1 cellular context compared by ENCODE assay signal in the genomic region with DNA sequence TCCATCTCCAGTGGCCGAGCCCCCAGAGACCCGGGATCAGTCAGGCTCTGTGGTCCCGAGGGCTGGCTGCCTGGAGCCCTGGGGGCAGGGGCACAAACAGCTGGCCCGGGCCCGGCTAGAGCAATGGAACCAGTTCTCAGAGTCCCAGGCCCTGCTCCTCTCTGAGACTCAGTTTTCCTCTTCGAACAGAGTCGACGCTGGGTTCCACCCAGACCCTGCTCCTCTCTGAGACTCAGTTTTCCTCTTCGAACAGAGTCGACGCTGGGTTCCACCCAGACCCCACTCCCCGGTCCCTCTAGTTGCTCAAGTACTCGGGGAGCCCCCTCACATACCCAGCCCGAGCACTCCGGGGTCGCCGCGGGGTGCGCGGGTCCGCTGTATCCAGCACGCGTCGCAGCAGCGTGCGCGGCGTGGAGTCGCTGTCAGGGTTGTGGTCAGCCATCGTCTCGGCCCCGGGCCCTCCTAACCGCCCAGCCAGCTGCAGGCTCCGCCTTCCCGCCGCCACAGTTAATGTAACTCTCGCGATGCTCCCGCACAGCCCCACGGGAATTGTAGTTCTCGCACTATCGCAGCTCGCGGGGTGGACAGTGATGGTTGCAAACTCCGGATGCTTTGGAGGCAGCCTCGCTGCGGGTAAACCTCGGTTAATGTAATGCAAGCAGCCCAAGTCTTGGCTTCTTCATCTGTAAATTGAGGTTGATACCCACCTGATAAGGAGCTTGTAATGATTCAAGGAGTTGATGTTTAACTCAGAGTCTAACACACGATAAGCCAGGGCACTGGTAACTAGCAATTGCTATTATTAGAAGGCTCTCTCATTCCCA.
TF ChIP-seq lines count a peak whose summit lies in the region.

No MANE protein-coding gene starts in this region.

TF ChIP-seq in K562, 482 proteins besides CTCF, POLR2A, EP300 and RAD21 (continued from another document and continues in another):
- TF ChIP-seq, protein P1, sequence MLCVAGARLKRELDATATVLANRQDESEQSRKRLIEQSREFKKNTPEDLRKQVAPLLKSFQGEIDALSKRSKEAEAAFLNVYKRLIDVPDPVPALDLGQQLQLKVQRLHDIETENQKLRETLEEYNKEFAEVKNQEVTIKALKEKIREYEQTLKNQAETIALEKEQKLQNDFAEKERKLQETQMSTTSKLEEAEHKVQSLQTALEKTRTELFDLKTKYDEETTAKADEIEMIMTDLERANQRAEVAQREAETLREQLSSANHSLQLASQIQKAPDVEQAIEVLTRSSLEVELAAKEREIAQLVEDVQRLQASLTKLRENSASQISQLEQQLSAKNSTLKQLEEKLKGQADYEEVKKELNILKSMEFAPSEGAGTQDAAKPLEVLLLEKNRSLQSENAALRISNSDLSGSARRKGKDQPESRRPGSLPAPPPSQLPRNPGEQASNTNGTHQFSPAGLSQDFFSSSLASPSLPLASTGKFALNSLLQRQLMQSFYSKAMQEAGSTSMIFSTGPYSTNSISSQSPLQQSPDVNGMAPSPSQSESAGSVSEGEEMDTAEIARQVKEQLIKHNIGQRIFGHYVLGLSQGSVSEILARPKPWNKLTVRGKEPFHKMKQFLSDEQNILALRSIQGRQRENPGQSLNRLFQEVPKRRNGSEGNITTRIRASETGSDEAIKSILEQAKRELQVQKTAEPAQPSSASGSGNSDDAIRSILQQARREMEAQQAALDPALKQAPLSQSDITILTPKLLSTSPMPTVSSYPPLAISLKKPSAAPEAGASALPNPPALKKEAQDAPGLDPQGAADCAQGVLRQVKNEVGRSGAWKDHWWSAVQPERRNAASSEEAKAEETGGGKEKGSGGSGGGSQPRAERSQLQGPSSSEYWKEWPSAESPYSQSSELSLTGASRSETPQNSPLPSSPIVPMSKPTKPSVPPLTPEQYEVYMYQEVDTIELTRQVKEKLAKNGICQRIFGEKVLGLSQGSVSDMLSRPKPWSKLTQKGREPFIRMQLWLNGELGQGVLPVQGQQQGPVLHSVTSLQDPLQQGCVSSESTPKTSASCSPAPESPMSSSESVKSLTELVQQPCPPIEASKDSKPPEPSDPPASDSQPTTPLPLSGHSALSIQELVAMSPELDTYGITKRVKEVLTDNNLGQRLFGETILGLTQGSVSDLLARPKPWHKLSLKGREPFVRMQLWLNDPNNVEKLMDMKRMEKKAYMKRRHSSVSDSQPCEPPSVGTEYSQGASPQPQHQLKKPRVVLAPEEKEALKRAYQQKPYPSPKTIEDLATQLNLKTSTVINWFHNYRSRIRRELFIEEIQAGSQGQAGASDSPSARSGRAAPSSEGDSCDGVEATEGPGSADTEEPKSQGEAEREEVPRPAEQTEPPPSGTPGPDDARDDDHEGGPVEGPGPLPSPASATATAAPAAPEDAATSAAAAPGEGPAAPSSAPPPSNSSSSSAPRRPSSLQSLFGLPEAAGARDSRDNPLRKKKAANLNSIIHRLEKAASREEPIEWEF (CRISPR knock-in tag; IDR thresholded peaks at IDR 0.05): no peak
- TF ChIP-seq NFRKB (IDR thresholded peaks at IDR 0.05; ENCODE audit: low read depth): peak; percentile 45; the same call in 1 of the 2 replicates
- TF ChIP-seq KDM2B (CRISPR knock-in tag; IDR thresholded peaks at IDR 0.05): no peak; the same call in 1 of the 2 replicates
- TF ChIP-seq ZNF384 (IDR thresholded peaks at IDR 0.05; ENCODE audit: low read depth, low read length): no peak
- TF ChIP-seq NR2C2 (CRISPR knock-in tag; IDR thresholded peaks at IDR 0.05): 0 out of 2 replicates have a peak, but pooled peaks have one; percentile 58
- no peak for TF ChIP-seq NR2C2 (tag; IDR thresholded peaks at IDR 0.05)
- no peak for TF ChIP-seq ZNF134 (CRISPR knock-in tag; conservative IDR thresholded peaks at IDR 0.05)
- no peak for TF ChIP-seq ZNF507 (tag; conservative IDR thresholded peaks at IDR 0.05)
- TF ChIP-seq PCBP2 (IDR thresholded peaks at IDR 0.05; ENCODE audit: low read depth, low read length, poor library complexity, severe bottlenecking): no peak
- TF ChIP-seq MBD2 (IDR thresholded peaks at IDR 0.05; ENCODE audit: borderline replicate concordance, low read depth): peak; percentile 79
- TF ChIP-seq, protein P2, sequence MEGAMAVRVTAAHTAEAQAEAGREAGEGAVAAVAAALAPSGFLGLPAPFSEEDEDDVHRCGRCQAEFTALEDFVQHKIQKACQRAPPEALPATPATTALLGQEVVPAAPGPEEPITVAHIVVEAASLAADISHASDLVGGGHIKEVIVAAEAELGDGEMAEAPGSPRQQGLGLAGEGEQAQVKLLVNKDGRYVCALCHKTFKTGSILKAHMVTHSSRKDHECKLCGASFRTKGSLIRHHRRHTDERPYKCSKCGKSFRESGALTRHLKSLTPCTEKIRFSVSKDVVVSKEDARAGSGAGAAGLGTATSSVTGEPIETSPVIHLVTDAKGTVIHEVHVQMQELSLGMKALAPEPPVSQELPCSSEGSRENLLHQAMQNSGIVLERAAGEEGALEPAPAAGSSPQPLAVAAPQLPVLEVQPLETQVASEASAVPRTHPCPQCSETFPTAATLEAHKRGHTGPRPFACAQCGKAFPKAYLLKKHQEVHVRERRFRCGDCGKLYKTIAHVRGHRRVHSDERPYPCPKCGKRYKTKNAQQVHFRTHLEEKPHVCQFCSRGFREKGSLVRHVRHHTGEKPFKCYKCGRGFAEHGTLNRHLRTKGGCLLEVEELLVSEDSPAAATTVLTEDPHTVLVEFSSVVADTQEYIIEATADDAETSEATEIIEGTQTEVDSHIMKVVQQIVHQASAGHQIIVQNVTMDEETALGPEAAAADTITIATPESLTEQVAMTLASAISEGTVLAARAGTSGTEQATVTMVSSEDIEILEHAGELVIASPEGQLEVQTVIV (CRISPR knock-in tag; IDR thresholded peaks at IDR 0.05; ENCODE audit: borderline replicate concordance): no peak
- TF ChIP-seq MTF1 (CRISPR knock-in tag; IDR thresholded peaks at IDR 0.05; ENCODE audit: borderline replicate concordance): no peak
- no peak for TF ChIP-seq NFE2L1 (tag; IDR thresholded peaks at IDR 0.05; ENCODE audit: borderline replicate concordance, low read depth)
- no peak for TF ChIP-seq NCOR1 (IDR thresholded peaks at IDR 0.05)
- peak; percentile 26 for TF ChIP-seq ETV1 (tag; conservative IDR thresholded peaks at IDR 0.05; ENCODE audit: low read depth)
- TF ChIP-seq BCOR (IDR thresholded peaks at IDR 0.05): no peak
- TF ChIP-seq CEBPG (CRISPR knock-in tag; IDR thresholded peaks at IDR 0.05): no peak
- no peak for TF ChIP-seq CEBPG (tag; conservative IDR thresholded peaks at IDR 0.05 in 1 of 2, IDR thresholded peaks at IDR 0.05 in 1 of 2)
- TF ChIP-seq, protein P3, sequence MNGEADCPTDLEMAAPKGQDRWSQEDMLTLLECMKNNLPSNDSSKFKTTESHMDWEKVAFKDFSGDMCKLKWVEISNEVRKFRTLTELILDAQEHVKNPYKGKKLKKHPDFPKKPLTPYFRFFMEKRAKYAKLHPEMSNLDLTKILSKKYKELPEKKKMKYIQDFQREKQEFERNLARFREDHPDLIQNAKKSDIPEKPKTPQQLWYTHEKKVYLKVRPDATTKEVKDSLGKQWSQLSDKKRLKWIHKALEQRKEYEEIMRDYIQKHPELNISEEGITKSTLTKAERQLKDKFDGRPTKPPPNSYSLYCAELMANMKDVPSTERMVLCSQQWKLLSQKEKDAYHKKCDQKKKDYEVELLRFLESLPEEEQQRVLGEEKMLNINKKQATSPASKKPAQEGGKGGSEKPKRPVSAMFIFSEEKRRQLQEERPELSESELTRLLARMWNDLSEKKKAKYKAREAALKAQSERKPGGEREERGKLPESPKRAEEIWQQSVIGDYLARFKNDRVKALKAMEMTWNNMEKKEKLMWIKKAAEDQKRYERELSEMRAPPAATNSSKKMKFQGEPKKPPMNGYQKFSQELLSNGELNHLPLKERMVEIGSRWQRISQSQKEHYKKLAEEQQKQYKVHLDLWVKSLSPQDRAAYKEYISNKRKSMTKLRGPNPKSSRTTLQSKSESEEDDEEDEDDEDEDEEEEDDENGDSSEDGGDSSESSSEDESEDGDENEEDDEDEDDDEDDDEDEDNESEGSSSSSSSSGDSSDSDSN (IDR thresholded peaks at IDR 0.05; ENCODE audit: borderline replicate concordance in 1 of 2, low read depth in 2 of 2, low read length in 2 of 2): no peak
- peak; percentile 89 for TF ChIP-seq L3MBTL2 (IDR thresholded peaks at IDR 0.05)
- no peak for TF ChIP-seq ESRRB (CRISPR knock-in tag; IDR thresholded peaks at IDR 0.05; ENCODE audit: borderline replicate concordance)
- no peak for TF ChIP-seq PML (IDR thresholded peaks at IDR 0.05; ENCODE audit: low read length)
- TF ChIP-seq MAFG (tag; conservative IDR thresholded peaks at IDR 0.05): no peak
- no peak for TF ChIP-seq GABPB2 (CRISPR knock-in tag; conservative IDR thresholded peaks at IDR 0.05)
- TF ChIP-seq, protein P4, sequence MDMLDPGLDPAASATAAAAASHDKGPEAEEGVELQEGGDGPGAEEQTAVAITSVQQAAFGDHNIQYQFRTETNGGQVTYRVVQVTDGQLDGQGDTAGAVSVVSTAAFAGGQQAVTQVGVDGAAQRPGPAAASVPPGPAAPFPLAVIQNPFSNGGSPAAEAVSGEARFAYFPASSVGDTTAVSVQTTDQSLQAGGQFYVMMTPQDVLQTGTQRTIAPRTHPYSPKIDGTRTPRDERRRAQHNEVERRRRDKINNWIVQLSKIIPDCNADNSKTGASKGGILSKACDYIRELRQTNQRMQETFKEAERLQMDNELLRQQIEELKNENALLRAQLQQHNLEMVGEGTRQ (CRISPR knock-in tag; IDR thresholded peaks at IDR 0.05): no peak
- 0 out of 2 replicates have a peak, but pooled peaks have one; percentile 57 for TF ChIP-seq SREBF1 (IDR thresholded peaks at IDR 0.05; ENCODE audit: borderline replicate concordance, low read depth, low read length)
- TF ChIP-seq SIX5 (IDR thresholded peaks at IDR 0.05; ENCODE audit: borderline replicate concordance in 1 of 2, insufficient read depth in 1 of 2, low read depth in 1 of 2, low read length in 2 of 2): peak; percentile 93 to 95
- no peak for TF ChIP-seq FOXJ3 (CRISPR knock-in tag; IDR thresholded peaks at IDR 0.05)
- TF ChIP-seq HMG20B (CRISPR knock-in tag; IDR thresholded peaks at IDR 0.05): no peak
- TF ChIP-seq SP1 (CRISPR knock-in tag; IDR thresholded peaks at IDR 0.05): peak; percentile 84
- TF ChIP-seq ZC3H11A (IDR thresholded peaks at IDR 0.05; ENCODE audit: low read depth, low read length): no peak
- no peak for TF ChIP-seq POLR3G (IDR thresholded peaks at IDR 0.05; ENCODE audit: extremely low read depth, insufficient read length, insufficient replicate concordance)
- TF ChIP-seq SMARCA5 (IDR thresholded peaks at IDR 0.05): no peak
- TF ChIP-seq ZFP1 (CRISPR knock-in tag; IDR thresholded peaks at IDR 0.05): no peak
- no peak for TF ChIP-seq BRF1 (IDR thresholded peaks at IDR 0.05; ENCODE audit: borderline replicate concordance, extremely low read depth, insufficient read length)
- TF ChIP-seq XRCC5 (IDR thresholded peaks at IDR 0.05; ENCODE audit: low read depth, low read length): no peak
- TF ChIP-seq NR3C1 (CRISPR knock-in tag; IDR thresholded peaks at IDR 0.05): no peak
- TF ChIP-seq, protein P5, sequence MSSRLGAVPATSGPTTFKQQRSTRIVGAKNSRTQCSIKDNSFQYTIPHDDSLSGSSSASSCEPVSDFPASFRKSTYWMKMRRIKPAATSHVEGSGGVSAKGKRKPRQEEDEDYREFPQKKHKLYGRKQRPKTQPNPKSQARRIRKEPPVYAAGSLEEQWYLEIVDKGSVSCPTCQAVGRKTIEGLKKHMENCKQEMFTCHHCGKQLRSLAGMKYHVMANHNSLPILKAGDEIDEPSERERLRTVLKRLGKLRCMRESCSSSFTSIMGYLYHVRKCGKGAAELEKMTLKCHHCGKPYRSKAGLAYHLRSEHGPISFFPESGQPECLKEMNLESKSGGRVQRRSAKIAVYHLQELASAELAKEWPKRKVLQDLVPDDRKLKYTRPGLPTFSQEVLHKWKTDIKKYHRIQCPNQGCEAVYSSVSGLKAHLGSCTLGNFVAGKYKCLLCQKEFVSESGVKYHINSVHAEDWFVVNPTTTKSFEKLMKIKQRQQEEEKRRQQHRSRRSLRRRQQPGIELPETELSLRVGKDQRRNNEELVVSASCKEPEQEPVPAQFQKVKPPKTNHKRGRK (tag; IDR thresholded peaks at IDR 0.05): no peak
- TF ChIP-seq, protein P6, sequence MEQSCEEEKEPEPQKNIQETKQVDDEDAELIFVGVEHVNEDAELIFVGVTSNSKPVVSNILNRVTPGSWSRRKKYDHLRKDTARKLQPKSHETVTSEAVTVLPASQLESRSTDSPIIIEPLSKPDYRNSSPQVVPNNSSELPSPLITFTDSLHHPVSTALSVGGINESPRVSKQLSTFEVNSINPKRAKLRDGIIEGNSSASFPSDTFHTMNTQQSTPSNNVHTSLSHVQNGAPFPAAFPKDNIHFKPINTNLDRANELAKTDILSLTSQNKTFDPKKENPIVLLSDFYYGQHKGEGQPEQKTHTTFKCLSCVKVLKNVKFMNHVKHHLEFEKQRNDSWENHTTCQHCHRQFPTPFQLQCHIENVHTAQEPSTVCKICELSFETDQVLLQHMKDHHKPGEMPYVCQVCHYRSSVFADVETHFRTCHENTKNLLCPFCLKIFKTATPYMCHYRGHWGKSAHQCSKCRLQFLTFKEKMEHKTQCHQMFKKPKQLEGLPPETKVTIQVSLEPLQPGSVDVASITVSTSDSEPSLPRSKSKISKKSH (CRISPR knock-in tag; IDR thresholded peaks at IDR 0.05): no peak
- TF ChIP-seq, protein P7, sequence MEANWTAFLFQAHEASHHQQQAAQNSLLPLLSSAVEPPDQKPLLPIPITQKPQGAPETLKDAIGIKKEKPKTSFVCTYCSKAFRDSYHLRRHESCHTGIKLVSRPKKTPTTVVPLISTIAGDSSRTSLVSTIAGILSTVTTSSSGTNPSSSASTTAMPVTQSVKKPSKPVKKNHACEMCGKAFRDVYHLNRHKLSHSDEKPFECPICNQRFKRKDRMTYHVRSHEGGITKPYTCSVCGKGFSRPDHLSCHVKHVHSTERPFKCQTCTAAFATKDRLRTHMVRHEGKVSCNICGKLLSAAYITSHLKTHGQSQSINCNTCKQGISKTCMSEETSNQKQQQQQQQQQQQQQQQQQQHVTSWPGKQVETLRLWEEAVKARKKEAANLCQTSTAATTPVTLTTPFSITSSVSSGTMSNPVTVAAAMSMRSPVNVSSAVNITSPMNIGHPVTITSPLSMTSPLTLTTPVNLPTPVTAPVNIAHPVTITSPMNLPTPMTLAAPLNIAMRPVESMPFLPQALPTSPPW (CRISPR knock-in tag; IDR thresholded peaks at IDR 0.05): 0 out of 2 replicates have a peak, but pooled peaks have one; percentile 29
- TF ChIP-seq ZNF133 (CRISPR knock-in tag; IDR thresholded peaks at IDR 0.05): no peak
- no peak for TF ChIP-seq TRIM24 (IDR thresholded peaks at IDR 0.05)
- no peak for TF ChIP-seq RBM22 (IDR thresholded peaks at IDR 0.05; ENCODE audit: low read depth, low read length, poor library complexity, severe bottlenecking)
- no peak for TF ChIP-seq C11orf30 (IDR thresholded peaks at IDR 0.05; ENCODE audit: low read depth)
- no peak for TF ChIP-seq ZNF584 (CRISPR knock-in tag; IDR thresholded peaks at IDR 0.05; ENCODE audit: low read depth)
- TF ChIP-seq, protein P8, sequence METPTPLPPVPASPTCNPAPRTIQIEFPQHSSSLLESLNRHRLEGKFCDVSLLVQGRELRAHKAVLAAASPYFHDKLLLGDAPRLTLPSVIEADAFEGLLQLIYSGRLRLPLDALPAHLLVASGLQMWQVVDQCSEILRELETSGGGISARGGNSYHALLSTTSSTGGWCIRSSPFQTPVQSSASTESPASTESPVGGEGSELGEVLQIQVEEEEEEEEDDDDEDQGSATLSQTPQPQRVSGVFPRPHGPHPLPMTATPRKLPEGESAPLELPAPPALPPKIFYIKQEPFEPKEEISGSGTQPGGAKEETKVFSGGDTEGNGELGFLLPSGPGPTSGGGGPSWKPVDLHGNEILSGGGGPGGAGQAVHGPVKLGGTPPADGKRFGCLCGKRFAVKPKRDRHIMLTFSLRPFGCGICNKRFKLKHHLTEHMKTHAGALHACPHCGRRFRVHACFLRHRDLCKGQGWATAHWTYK (CRISPR knock-in tag; IDR thresholded peaks at IDR 0.05): no peak
- TF ChIP-seq CCNT2 (IDR thresholded peaks at IDR 0.05; ENCODE audit: borderline replicate concordance, extremely low read depth, insufficient read length, low read depth, low read length): no peak
- no peak for TF ChIP-seq ZFP30 (CRISPR knock-in tag; IDR thresholded peaks at IDR 0.05; ENCODE audit: borderline replicate concordance)
- no peak for TF ChIP-seq THRAP3 (IDR thresholded peaks at IDR 0.05; ENCODE audit: borderline replicate concordance)
